Comparison of ENCODE assay signal across 1 cellular context in the genomic region with DNA sequence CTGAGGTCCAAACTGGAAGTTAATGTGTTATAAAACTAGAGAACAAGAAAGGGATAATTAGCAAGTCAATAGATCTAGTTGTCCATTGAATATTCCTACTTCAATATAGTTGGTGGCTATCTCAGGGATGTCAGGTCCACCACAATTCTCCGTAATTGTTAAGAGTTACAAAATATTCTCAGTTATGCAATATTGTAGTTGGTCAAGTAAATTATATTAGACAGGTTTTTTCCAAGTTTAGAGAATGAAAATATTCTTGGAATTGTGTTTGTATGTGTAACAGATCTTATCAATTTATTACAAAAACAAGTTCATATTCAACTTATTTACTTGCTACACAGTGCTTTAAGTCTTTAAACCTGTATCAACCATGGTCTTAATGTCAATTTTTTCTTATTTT.
TF ChIP-seq lines count a peak whose summit lies in the region.

No MANE protein-coding gene starts in this region.

TF ChIP-seq in SK-N-SH treated with all-trans-retinoic acid at 6 μM for 48 hours, 23 proteins besides CTCF, POLR2A, EP300 and RAD21 (continued from another document):
- TF ChIP-seq, protein P1, sequence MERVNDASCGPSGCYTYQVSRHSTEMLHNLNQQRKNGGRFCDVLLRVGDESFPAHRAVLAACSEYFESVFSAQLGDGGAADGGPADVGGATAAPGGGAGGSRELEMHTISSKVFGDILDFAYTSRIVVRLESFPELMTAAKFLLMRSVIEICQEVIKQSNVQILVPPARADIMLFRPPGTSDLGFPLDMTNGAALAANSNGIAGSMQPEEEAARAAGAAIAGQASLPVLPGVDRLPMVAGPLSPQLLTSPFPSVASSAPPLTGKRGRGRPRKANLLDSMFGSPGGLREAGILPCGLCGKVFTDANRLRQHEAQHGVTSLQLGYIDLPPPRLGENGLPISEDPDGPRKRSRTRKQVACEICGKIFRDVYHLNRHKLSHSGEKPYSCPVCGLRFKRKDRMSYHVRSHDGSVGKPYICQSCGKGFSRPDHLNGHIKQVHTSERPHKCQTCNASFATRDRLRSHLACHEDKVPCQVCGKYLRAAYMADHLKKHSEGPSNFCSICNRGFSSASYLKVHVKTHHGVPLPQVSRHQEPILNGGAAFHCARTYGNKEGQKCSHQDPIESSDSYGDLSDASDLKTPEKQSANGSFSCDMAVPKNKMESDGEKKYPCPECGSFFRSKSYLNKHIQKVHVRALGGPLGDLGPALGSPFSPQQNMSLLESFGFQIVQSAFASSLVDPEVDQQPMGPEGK (CRISPR knock-in tag; IDR thresholded peaks at IDR 0.05; ENCODE audit: borderline replicate concordance), result no peak
- TF ChIP-seq ZNF565 (CRISPR knock-in tag; conservative IDR thresholded peaks at IDR 0.05; ENCODE audit: low read depth) (no peak), BACH2 (CRISPR knock-in tag; IDR thresholded peaks at IDR 0.05; ENCODE audit: borderline replicate concordance) (no peak), RARB (CRISPR knock-in tag; IDR thresholded peaks at IDR 0.05) (no peak), CSDC2 (CRISPR knock-in tag; IDR thresholded peaks at IDR 0.05) (no peak), ZFP30 (CRISPR knock-in tag; IDR thresholded peaks at IDR 0.05) (no peak)
